In the genomic region with DNA sequence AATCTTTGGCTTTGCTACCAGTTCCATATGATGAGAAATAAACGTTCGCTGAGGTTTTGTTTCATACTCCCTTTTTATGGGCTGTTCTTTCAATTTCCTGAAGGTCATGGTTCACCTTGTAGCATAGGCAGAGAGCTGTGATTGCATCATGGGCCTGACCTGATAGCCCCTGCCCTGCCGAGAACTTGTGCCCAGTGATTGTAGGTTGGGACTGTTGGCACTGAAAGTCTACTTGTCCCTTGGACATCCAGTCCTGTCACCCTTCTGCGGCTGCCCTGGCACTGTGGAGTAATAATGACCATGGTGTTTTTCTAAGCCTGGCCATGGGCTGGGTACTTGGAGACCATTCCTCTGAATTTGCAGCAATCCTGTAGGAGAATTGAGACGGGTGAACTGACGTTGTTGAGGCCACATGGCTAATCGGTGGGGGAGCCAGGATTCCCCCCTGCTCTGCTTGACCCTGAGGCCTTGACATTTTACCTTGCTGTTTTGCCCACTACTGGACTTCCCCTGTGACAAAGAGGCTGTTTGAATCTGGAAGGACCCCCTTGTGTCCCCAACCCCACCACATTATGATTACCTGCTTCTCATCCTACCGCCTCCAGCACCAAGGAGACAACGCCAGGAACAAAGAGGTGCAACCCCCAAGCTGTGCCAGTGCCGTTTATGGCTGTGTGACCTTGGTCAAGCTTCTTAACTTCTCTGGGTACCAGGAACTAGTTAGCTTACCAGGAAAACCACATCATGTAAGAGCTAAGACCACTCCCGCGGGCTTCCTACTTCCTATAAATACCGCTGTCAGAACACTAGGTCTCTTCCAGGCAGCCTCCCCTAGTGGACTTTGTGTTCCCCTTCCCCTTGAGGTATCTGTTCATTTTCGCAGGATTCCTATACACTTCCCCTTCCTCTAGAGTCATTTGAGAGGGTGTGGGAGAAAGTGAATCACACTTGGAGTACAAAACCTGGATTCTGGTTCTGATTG, we compare ENCODE assay signal across 16 cellular contexts. TPM values are rescaled to one million over a fixed set of nuclear protein-coding genes. Genes with fewer than 3 reads are reported as not detected.
DNase-seq lines count a peak whose midpoint lies in the region; ATAC-seq, FAIRE-seq and TF ChIP-seq lines count a peak whose summit lies in the region.
"Had no signal": no experiment of that assay in that cellular context is flagged by ENCODE, and none has a peak within 500 bp of the region (broad histone marks: within the 10 kb centered on the region; RNA-seq: fewer than 3 reads in every experiment).

No MANE protein-coding gene starts in this region.

- H4K20me1 ChIP-seq in GM23338 (replicated peaks; ENCODE audit: insufficient read depth) (0 out of 2 replicates have a peak, but pooled peaks cover 5% of the 10 kb centered on the region), osteoblast (ENCODE audit: insufficient read depth, low read length) (peaks cover 8% of the 10 kb centered on the region)

- intact Hi-C loops in lower lobe of right lung (cut with DNase I): no loop called here

- FAIRE-seq in GM12892 (lab: Jason Lieb, UNC): no peak
- FAIRE-seq: keratinocyte had no signal

- H3K36me3 Mint-ChIP-seq in GM23338 (ENCODE audit: low read depth): peaks cover 55% of the 10 kb centered on the region
- H3K36me3 Mint-ChIP-seq in activated T-helper 17 cell treated with anti-CD3 and anti-CD28 coated beads, Interleukin-2, amount 50 U/mL, for 72 hours (ENCODE audit: low read depth): peaks cover 38% of the 10 kb centered on the region

- peak overlapping the region; percentile 56; the same call in 1 of the 2 replicates for H3K27ac Mint-ChIP-seq in GM23338
- peak overlapping the region; percentile 41 for H3K27ac Mint-ChIP-seq in activated T-helper 17 cell treated with anti-CD3 and anti-CD28 coated beads, Interleukin-2, amount 50 U/mL, for 72 hours
- H3K27ac Mint-ChIP-seq: CD4-positive, CD25-positive, alpha-beta regulatory T cell had no signal

- no peaks in the 10 kb centered on the region for H3F3A ChIP-seq in GM23338 (replicated peaks; ENCODE audit: low read depth)

- H3K4me1 ChIP-seq in GM23338 (ENCODE audit: insufficient read depth): no peaks in the 10 kb centered on the region; the same call in 1 of the 2 replicates
- H3K4me1 ChIP-seq in lower lobe of right lung: peaks cover 28% of the 10 kb centered on the region
- no peaks in the 10 kb centered on the region for H3K4me1 ChIP-seq in osteoblast (ENCODE audit: insufficient read depth, low read length)
- H3K4me1 ChIP-seq: SJCRH30, tibial nerve had no signal

- H3K27me3 ChIP-seq in GM23338 (ENCODE audit: insufficient read depth): no peaks in the 10 kb centered on the region
- no peaks in the 10 kb centered on the region for H3K27me3 ChIP-seq in lower lobe of right lung (ENCODE audit: low read depth)
- no peaks in the 10 kb centered on the region for H3K27me3 ChIP-seq in osteoblast (ENCODE audit: insufficient read depth, low read length)
- H3K27me3 ChIP-seq: SJCRH30, tibial nerve had no signal

- TF ChIP-seq POLR2A in GM12892 (IDR thresholded peaks at IDR 0.05; ENCODE audit: low read depth, low read length): no peak

- no peaks in the 10 kb centered on the region for H3K4me1 Mint-ChIP-seq in GM23338
- peaks cover 4% of the 10 kb centered on the region for H3K4me1 Mint-ChIP-seq in activated T-helper 17 cell treated with anti-CD3 and anti-CD28 coated beads, Interleukin-2, amount 50 U/mL, for 72 hours

- no peak overlapping the region for H3K4me3 Mint-ChIP-seq in GM23338
- no peak overlapping the region for H3K4me3 Mint-ChIP-seq in activated T-helper 17 cell treated with anti-CD3 and anti-CD28 coated beads, Interleukin-2, amount 50 U/mL, for 72 hours
- H3K4me3 Mint-ChIP-seq: CD4-positive, CD25-positive, alpha-beta regulatory T cell had no signal

- H3K4me2 ChIP-seq in GM23338 (no peak overlapping the region), osteoblast (ENCODE audit: insufficient read depth, low read length) (no peak overlapping the region)

- ATAC-seq in GM23338 (no peak), lower lobe of right lung (peak; percentile 59 to 66), HG03097 (IDR thresholded peaks at IDR 0.05; ENCODE audit: low FRiP score, unreplicated experiment) (no peak)
- no peak for ATAC-seq in activated T-helper 17 cell treated with anti-CD3 and anti-CD28 coated beads, Interleukin-2, amount 50 U/mL, for 72 hours (replicated peaks)

- H3K9me3 ChIP-seq in lower lobe of right lung (no peaks in the 10 kb centered on the region), osteoblast (ENCODE audit: low read depth, low read length) (no peaks in the 10 kb centered on the region)
- H3K9me3 ChIP-seq: SJCRH30, tibial nerve had no signal

- no peak for DNase-seq in GM23338 (ENCODE audit: low spot score)
- peak; percentile 70 to 74 for DNase-seq in Kasumi-1 (lab: John Stamatoyannopoulos, UW)
- DNase-seq in lower lobe of right lung: peak; percentile 54
- no peak for DNase-seq in osteoblast (ENCODE audit: insufficient read length, low spot score, missing footprints)
- no peak for DNase-seq in GM12892 (ENCODE audit: insufficient read length)
- DNase-seq: activated CD8-positive, alpha-beta memory T cell treated with anti-CD3 and anti-CD28 coated beads, Interleukin-2, amount 50 U/mL, for 48 hours; EL; NCI-H2107; NCI-H82; SJCRH30 had no signal

- H3K4me3 ChIP-seq in GM23338 (no peak overlapping the region), lower lobe of right lung (no peak overlapping the region), osteoblast (ENCODE audit: insufficient read depth, low read length) (no peak overlapping the region)
- H3K4me3 ChIP-seq: SJCRH30, tibial nerve had no signal

- TF ChIP-seq CTCF in GM23338 (conservative IDR thresholded peaks at IDR 0.05; ENCODE audit: low read depth in 2 of 2) (no peak), lower lobe of right lung (IDR thresholded peaks at IDR 0.05) (no peak), osteoblast (IDR thresholded peaks at IDR 0.05; ENCODE audit: extremely low read depth, low read depth, low read length) (no peak)

- peak overlapping the region; percentile 65; the same call in 1 of the 2 replicates for H3K27ac ChIP-seq in GM23338 (ENCODE audit: low read depth)
- H3K27ac ChIP-seq in lower lobe of right lung: peak overlapping the region; percentile 61
- no peak overlapping the region for H3K27ac ChIP-seq in osteoblast (ENCODE audit: low read depth, low read length)
- H3K27ac ChIP-seq: SJCRH30, tibial nerve, VCaP had no signal

- H3K36me3 ChIP-seq in GM23338 (ENCODE audit: insufficient read depth): peaks cover 35% of the 10 kb centered on the region
- peaks cover 46% of the 10 kb centered on the region for H3K36me3 ChIP-seq in lower lobe of right lung
- peaks cover 43% of the 10 kb centered on the region for H3K36me3 ChIP-seq in osteoblast (ENCODE audit: insufficient read depth, low read length)
- H3K36me3 ChIP-seq: SJCRH30 had no signal

- H2AFZ ChIP-seq in GM23338 (no peak overlapping the region), osteoblast (ENCODE audit: low read length) (no peak overlapping the region)

- peaks cover 6% of the 10 kb centered on the region for H3K27me3 Mint-ChIP-seq in GM23338 (ENCODE audit: insufficient read depth, low read depth, poor library complexity)
- no peaks in the 10 kb centered on the region for H3K27me3 Mint-ChIP-seq in activated T-helper 17 cell treated with anti-CD3 and anti-CD28 coated beads, Interleukin-2, amount 50 U/mL, for 72 hours

- no peaks in the 10 kb centered on the region for H3K9me3 Mint-ChIP-seq in GM23338
- H3K9me3 Mint-ChIP-seq in activated T-helper 17 cell treated with anti-CD3 and anti-CD28 coated beads, Interleukin-2, amount 50 U/mL, for 72 hours: no peaks in the 10 kb centered on the region

- no peaks in the 10 kb centered on the region for H3K9me2 ChIP-seq in GM23338 (ENCODE audit: insufficient read depth)

- H3K79me2 ChIP-seq in GM23338 (replicated peaks; ENCODE audit: insufficient read depth): no peaks in the 10 kb centered on the region
- peaks cover 3% of the 10 kb centered on the region for H3K79me2 ChIP-seq in osteoblast (ENCODE audit: insufficient read depth, low read length)

TF ChIP-seq in GM23338, 12 proteins besides CTCF, POLR2A, EP300 and RAD21 (continues in another document):
- TF ChIP-seq ETS1 (IDR thresholded peaks at IDR 0.05) (no peak), ZNF331 (CRISPR knock-in tag; IDR thresholded peaks at IDR 0.05; ENCODE audit: low read depth) (no peak), NANOG (IDR thresholded peaks at IDR 0.05; ENCODE audit: borderline replicate concordance) (no peak)

RNA-seq across cellular contexts. Expression of gene SESN2, which starts 23.4 kb away (rescaled TPM):
- 43.6 and 52.1 TPM in 2 replicates for total RNA-seq in GM23338 (2014; rRNA removed; shearing (Covaris generic))
- 20.8 and 22.8 TPM in 2 replicates for polyA plus RNA-seq in GM23338 (2016; fragmentation: Nextera tagmentation; extraction: Ambion mirVana)
- total RNA-seq in activated T-helper 17 cell treated with anti-CD3 and anti-CD28 coated beads, Interleukin-2, amount 50 U/mL, for 72 hours: 10 to 100 TPM; 11.8 to 14.6 TPM
- 13.1 TPM for total RNA-seq in lower lobe of right lung
- total RNA-seq in osteoblast: 56.3 and 59.7 TPM in 2 replicates
- polyA plus RNA-seq in GM12892 (2012; ENCODE audit: missing spikeins): 7.0 TPM

RNA-seq across cellular contexts. Expression of gene MED18, which starts 46.1 kb away (rescaled TPM):
- 11.9 and 12.6 TPM in 2 replicates for total RNA-seq in GM23338 (2014; rRNA removed; shearing (Covaris generic))
- polyA plus RNA-seq in GM23338 (2016; fragmentation: Nextera tagmentation; extraction: Ambion mirVana): 7.6 and 8.5 TPM in 2 replicates
- total RNA-seq in activated T-helper 17 cell treated with anti-CD3 and anti-CD28 coated beads, Interleukin-2, amount 50 U/mL, for 72 hours: 10 to 100 TPM; 19.2 to 20.3 TPM
- total RNA-seq in lower lobe of right lung (12.6 TPM), osteoblast (14.7 and 19.5 TPM in 2 replicates)
- polyA plus RNA-seq in GM12892 (2012; ENCODE audit: missing spikeins): 13.4 TPM

RNA-seq across cellular contexts. Expression of gene ATP5IF1, which starts 46.8 kb away (rescaled TPM):
- total RNA-seq in GM23338 (2014; rRNA removed; shearing (Covaris generic)): 230 and 282 TPM in 2 replicates
- 1,325 and 1,405 TPM in 2 replicates for polyA plus RNA-seq in GM23338 (2016; fragmentation: Nextera tagmentation; extraction: Ambion mirVana)
- 100 to 1,000 TPM; 121 to 143 TPM for total RNA-seq in activated T-helper 17 cell treated with anti-CD3 and anti-CD28 coated beads, Interleukin-2, amount 50 U/mL, for 72 hours
- total RNA-seq in lower lobe of right lung (109 TPM), osteoblast (51.8 and 53.3 TPM in 2 replicates)
- polyA plus RNA-seq in GM12892 (2012; ENCODE audit: missing spikeins): 291 TPM

RNA-seq across cellular contexts. Expression of gene DNAJC8, which starts 49.9 kb away (rescaled TPM):
- 67.3 and 71.0 TPM in 2 replicates for total RNA-seq in GM23338 (2014; rRNA removed; shearing (Covaris generic))
- polyA plus RNA-seq in GM23338 (2016; fragmentation: Nextera tagmentation; extraction: Ambion mirVana): 208 and 210 TPM in 2 replicates
- total RNA-seq in activated T-helper 17 cell treated with anti-CD3 and anti-CD28 coated beads, Interleukin-2, amount 50 U/mL, for 72 hours: 100 to 1,000 TPM in 1 of 2 donors, 10 to 100 TPM in 1; 66.2 to 102 TPM
- total RNA-seq in lower lobe of right lung (68.9 TPM), osteoblast (60.1 and 63.4 TPM in 2 replicates)
- polyA plus RNA-seq in GM12892 (2012; ENCODE audit: missing spikeins): 114 TPM

Comparison
In these comparisons a context has a peak if more than half of its experiments do, and no peak if none do; other contexts are left out.
1. ATAC-seq: peak in lower lobe of right lung (2 of 2); none in GM23338 (single experiment), activated T-helper 17 cell treated with anti-CD3 and anti-CD28 coated beads, Interleukin-2, amount 50 U/mL, for 72 hours (single experiment) and HG03097 (single experiment).
2. DNase-seq: peak in Kasumi-1 (2 of 2) and lower lobe of right lung (single experiment); none in GM23338 (single experiment), osteoblast (single experiment) and GM12892 (single experiment).